ENCODE assay signal across 1 cellular context in the genomic region with DNA sequence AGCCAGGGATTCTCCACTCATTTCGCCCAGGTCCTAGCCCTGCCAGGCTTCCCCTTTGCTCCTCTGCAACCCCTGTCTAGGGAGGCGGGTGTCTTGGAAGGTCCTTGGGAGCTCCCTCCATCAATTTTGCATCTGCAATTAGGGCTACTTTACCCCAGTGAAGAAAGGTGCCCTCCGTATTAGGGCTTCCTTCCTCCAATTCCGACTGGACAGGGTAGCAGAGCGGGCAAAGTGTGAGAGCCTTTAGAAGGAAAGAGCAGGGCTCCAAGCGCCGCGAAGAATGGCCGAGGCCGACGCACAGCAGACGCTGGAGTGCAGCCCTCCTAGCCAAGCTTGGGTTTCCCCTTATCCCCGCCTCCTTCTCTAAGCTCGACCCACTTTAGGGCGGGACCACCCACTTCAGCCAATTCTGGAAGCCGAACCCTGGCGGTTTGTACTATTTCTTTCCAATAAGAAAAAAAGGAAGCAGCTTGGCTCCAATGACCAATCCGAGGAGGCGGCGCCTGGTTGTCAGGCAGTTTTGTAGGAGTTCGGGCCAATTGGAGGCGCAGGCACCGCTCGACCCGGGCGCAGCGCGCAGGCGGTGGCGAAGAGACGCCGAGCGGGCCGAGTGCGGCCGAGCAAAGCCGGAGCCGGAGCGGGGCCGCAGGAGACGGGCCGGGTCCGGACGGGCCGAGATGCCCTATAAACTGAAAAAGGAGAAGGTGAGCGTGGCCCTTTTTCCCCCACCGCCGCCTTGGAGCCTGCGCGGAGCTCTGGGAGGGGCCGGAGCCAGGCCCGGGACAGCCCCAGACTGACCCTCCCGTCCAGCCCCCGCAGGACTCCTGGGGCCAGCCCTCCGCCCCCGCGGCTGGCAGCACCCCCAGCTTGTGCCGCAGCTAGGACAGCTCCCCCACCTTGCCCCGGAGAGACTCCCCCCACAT.
TF ChIP-seq lines count a peak whose summit lies in the region.

A gene (plus strand): TSS at position 570 of the 923 bp plus-strand sequence. CDS start 108 bp downstream, at position 678.

TF ChIP-seq in K562, 482 proteins besides CTCF, POLR2A, EP300 and RAD21 (continued from another document and continues in another):
- TF ChIP-seq RBM22 (IDR thresholded peaks at IDR 0.05; ENCODE audit: low read depth, low read length, poor library complexity, severe bottlenecking), result no peak
- TF ChIP-seq, protein P1, sequence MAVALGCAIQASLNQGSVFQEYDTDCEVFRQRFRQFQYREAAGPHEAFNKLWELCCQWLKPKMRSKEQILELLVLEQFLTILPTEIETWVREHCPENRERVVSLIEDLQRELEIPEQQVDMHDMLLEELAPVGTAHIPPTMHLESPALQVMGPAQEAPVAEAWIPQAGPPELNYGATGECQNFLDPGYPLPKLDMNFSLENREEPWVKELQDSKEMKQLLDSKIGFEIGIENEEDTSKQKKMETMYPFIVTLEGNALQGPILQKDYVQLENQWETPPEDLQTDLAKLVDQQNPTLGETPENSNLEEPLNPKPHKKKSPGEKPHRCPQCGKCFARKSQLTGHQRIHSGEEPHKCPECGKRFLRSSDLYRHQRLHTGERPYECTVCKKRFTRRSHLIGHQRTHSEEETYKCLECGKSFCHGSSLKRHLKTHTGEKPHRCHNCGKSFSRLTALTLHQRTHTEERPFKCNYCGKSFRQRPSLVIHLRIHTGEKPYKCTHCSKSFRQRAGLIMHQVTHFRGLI (CRISPR knock-in tag; IDR thresholded peaks at IDR 0.05), result no peak
- no peak for TF ChIP-seq CHD4 (IDR thresholded peaks at IDR 0.05; ENCODE audit: insufficient read depth, insufficient replicate concordance, low read depth, low read length, poor library complexity, severe bottlenecking)
- no peak for TF ChIP-seq RBM14 (IDR thresholded peaks at IDR 0.05; ENCODE audit: borderline replicate concordance, insufficient read depth, low read depth, low read length)
- no peak for TF ChIP-seq NR2F6 (CRISPR knock-in tag; IDR thresholded peaks at IDR 0.05)
- no peak for TF ChIP-seq ZNF140 (CRISPR knock-in tag; IDR thresholded peaks at IDR 0.05)
- TF ChIP-seq ZNF354B (CRISPR knock-in tag; IDR thresholded peaks at IDR 0.05), result no peak
- peak; percentile 44; the same call in 1 of the 2 replicates for TF ChIP-seq SMARCE1 (IDR thresholded peaks at IDR 0.05)
- no peak for TF ChIP-seq TAL1 (IDR thresholded peaks at IDR 0.05)
- TF ChIP-seq MYBL2 (IDR thresholded peaks at IDR 0.05; ENCODE audit: low read depth), result no peak
- no peak for TF ChIP-seq MYBL2 (CRISPR knock-in tag; IDR thresholded peaks at IDR 0.05; ENCODE audit: borderline replicate concordance)
- TF ChIP-seq MAFK (IDR thresholded peaks at IDR 0.05; ENCODE audit: low read length), result no peak
- TF ChIP-seq, protein P2, sequence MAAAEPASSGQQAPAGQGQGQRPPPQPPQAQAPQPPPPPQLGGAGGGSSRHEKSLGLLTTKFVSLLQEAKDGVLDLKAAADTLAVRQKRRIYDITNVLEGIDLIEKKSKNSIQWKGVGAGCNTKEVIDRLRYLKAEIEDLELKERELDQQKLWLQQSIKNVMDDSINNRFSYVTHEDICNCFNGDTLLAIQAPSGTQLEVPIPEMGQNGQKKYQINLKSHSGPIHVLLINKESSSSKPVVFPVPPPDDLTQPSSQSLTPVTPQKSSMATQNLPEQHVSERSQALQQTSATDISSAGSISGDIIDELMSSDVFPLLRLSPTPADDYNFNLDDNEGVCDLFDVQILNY (CRISPR knock-in tag; IDR thresholded peaks at IDR 0.05), result no peak
- TF ChIP-seq SLC30A9 (CRISPR knock-in tag; IDR thresholded peaks at IDR 0.05), result no peak
- TF ChIP-seq GABPA (tag; conservative IDR thresholded peaks at IDR 0.05; ENCODE audit: low read depth), result no peak
- TF ChIP-seq, protein P3, sequence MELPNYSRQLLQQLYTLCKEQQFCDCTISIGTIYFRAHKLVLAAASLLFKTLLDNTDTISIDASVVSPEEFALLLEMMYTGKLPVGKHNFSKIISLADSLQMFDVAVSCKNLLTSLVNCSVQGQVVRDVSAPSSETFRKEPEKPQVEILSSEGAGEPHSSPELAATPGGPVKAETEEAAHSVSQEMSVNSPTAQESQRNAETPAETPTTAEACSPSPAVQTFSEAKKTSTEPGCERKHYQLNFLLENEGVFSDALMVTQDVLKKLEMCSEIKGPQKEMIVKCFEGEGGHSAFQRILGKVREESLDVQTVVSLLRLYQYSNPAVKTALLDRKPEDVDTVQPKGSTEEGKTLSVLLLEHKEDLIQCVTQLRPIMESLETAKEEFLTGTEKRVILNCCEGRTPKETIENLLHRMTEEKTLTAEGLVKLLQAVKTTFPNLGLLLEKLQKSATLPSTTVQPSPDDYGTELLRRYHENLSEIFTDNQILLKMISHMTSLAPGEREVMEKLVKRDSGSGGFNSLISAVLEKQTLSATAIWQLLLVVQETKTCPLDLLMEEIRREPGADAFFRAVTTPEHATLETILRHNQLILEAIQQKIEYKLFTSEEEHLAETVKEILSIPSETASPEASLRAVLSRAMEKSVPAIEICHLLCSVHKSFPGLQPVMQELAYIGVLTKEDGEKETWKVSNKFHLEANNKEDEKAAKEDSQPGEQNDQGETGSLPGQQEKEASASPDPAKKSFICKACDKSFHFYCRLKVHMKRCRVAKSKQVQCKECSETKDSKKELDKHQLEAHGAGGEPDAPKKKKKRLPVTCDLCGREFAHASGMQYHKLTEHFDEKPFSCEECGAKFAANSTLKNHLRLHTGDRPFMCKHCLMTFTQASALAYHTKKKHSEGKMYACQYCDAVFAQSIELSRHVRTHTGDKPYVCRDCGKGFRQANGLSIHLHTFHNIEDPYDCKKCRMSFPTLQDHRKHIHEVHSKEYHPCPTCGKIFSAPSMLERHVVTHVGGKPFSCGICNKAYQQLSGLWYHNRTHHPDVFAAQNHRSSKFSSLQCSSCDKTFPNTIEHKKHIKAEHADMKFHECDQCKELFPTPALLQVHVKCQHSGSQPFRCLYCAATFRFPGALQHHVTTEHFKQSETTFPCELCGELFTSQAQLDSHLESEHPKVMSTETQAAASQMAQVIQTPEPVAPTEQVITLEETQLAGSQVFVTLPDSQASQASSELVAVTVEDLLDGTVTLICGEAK (IDR thresholded peaks at IDR 0.05), result 0 out of 2 replicates have a peak, but pooled peaks have one; percentile 12
- TF ChIP-seq, protein P3 (CRISPR knock-in tag; IDR thresholded peaks at IDR 0.05), result no peak
- no peak for TF ChIP-seq PTRF (tag; IDR thresholded peaks at IDR 0.05)
- no peak for TF ChIP-seq FOXP1 (CRISPR knock-in tag; IDR thresholded peaks at IDR 0.05)
- no peak for TF ChIP-seq ZNF75A (CRISPR knock-in tag; IDR thresholded peaks at IDR 0.05)
- TF ChIP-seq SNIP1 (IDR thresholded peaks at IDR 0.05; ENCODE audit: low read depth), result no peak
- TF ChIP-seq, protein P4, sequence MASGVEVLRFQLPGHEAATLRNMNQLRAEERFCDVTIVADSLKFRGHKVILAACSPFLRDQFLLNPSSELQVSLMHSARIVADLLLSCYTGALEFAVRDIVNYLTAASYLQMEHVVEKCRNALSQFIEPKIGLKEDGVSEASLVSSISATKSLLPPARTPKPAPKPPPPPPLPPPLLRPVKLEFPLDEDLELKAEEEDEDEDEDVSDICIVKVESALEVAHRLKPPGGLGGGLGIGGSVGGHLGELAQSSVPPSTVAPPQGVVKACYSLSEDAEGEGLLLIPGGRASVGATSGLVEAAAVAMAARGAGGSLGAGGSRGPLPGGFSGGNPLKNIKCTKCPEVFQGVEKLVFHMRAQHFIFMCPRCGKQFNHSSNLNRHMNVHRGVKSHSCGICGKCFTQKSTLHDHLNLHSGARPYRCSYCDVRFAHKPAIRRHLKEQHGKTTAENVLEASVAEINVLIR (CRISPR knock-in tag; IDR thresholded peaks at IDR 0.05), result no peak
- no peak for TF ChIP-seq ZNF589 (CRISPR knock-in tag; IDR thresholded peaks at IDR 0.05; ENCODE audit: low read depth)
- no peak for TF ChIP-seq TFAM (CRISPR knock-in tag; conservative IDR thresholded peaks at IDR 0.05)
- 0 out of 2 replicates have a peak, but pooled peaks have one; percentile 17 for TF ChIP-seq TAF7 (tag; IDR thresholded peaks at IDR 0.05)
- TF ChIP-seq, protein P5, sequence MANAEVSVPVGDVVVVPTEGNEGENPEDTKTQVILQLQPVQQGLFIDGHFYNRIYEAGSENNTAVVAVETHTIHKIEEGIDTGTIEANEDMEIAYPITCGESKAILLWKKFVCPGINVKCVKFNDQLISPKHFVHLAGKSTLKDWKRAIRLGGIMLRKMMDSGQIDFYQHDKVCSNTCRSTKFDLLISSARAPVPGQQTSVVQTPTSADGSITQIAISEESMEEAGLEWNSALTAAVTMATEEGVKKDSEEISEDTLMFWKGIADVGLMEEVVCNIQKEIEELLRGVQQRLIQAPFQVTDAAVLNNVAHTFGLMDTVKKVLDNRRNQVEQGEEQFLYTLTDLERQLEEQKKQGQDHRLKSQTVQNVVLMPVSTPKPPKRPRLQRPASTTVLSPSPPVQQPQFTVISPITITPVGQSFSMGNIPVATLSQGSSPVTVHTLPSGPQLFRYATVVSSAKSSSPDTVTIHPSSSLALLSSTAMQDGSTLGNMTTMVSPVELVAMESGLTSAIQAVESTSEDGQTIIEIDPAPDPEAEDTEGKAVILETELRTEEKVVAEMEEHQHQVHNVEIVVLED (CRISPR knock-in tag; IDR thresholded peaks at IDR 0.05), result no peak
- TF ChIP-seq XRCC3 (IDR thresholded peaks at IDR 0.05), result no peak
- TF ChIP-seq, protein P6, sequence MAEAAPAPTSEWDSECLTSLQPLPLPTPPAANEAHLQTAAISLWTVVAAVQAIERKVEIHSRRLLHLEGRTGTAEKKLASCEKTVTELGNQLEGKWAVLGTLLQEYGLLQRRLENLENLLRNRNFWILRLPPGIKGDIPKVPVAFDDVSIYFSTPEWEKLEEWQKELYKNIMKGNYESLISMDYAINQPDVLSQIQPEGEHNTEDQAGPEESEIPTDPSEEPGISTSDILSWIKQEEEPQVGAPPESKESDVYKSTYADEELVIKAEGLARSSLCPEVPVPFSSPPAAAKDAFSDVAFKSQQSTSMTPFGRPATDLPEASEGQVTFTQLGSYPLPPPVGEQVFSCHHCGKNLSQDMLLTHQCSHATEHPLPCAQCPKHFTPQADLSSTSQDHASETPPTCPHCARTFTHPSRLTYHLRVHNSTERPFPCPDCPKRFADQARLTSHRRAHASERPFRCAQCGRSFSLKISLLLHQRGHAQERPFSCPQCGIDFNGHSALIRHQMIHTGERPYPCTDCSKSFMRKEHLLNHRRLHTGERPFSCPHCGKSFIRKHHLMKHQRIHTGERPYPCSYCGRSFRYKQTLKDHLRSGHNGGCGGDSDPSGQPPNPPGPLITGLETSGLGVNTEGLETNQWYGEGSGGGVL (CRISPR knock-in tag; IDR thresholded peaks at IDR 0.05), result no peak
